10 cellular contexts compared by ENCODE assay signal in the genomic region with DNA sequence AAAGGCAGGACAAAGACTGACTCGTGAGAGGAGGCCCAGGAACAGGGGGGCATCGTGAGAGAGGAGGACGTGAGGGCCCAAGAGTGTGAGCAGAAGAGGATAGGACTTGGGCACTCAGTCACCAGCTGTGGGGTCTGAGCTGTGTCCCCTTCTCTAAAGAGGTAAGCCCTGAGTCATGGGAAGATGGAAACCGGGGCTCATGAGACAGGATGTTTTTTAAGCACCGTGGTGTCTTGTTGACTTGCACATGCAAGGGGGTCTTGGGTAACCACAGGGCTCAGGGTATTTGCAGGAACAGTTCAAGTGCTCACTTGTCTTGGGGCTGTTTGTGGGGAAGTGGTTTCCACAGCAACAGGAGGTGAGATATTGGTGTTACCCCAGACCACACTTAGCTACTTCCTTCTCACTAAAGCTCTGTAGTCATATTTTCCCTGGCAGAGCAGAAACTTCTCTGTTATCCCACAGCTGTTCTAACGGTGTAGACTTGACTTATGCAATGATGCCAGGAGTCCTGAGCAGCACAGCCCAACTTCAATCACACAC. TPM values are rescaled to one million over a fixed set of nuclear protein-coding genes. Genes with fewer than 3 reads are reported as not detected.
DNase-seq lines count a peak whose midpoint lies in the region; ATAC-seq and TF ChIP-seq lines count a peak whose summit lies in the region.
"Not testable (repeated sequence)": the region's sequence is repeated elsewhere in the genome, so short reads cannot be mapped to it uniquely, and the experiment has no call there.
"Had no signal": no experiment of that assay in that cellular context is flagged by ENCODE, and none has a peak within 500 bp of the region (broad histone marks: within the 10 kb centered on the region; RNA-seq: fewer than 3 reads in every experiment).

No MANE protein-coding gene starts in this region.

- ATAC-seq in GM19455 (IDR thresholded peaks at IDR 0.05; ENCODE audit: unreplicated experiment) (peak; percentile 56), HG03066 (IDR thresholded peaks at IDR 0.05; ENCODE audit: low read depth, unreplicated experiment) (peak; percentile 65), mucosa of descending colon (peak; percentile 84)
- ATAC-seq in activated CD4-positive, alpha-beta T cell treated with anti-CD3 and anti-CD28 coated beads for 36 hours: peak; percentile 85
- ATAC-seq in activated naive CD8-positive, alpha-beta T cell treated with anti-CD3 and anti-CD28 coated beads, Interleukin-2, amount 10 ng/mL, durations not matched to agents 7 days and 5 days (ENCODE audit: low read depth): peak; percentile 80
- ATAC-seq in stimulated activated effector memory CD8-positive, alpha-beta T cell treated with anti-CD3 and anti-CD28 coated beads, Interleukin-12 subunit alpha, Interleukin-12 subunit beta, amount 100 ng/mL, for 72 hours: peak; percentile 91

- CTCF ChIA-PET in activated CD4-positive, alpha-beta T cell treated with anti-CD3 and anti-CD28 coated beads for 36 hours (lab: Charles Lee): interaction anchor here (0.6 to 2.6 kb wide), 2 partner anchors 10 to 18 kb away, joined by 3 to 21 read pairs; no protein-coding TSS in a partner anchor

- TF ChIP-seq CTCF in mucosa of descending colon (IDR thresholded peaks at IDR 0.05): not testable (repeated sequence)

- intact Hi-C loops in activated CD4-positive, alpha-beta T cell treated with anti-CD3 and anti-CD28 coated beads for 36 hours (cut with DNase I, micrococcal nuclease): loop anchor here in 1 of 2 experiments (1.0 kb wide), 1 partner anchor 10 kb away; no protein-coding TSS in a partner anchor
- intact Hi-C loops in mucosa of descending colon (cut with DNase I, micrococcal nuclease): not testable (repeated sequence)

- peak overlapping the region; percentile 53 for H3K27ac Mint-ChIP-seq in activated CD4-positive, alpha-beta T cell treated with anti-CD3 and anti-CD28 coated beads for 36 hours
- peak overlapping the region; percentile 81 for H3K27ac Mint-ChIP-seq in activated naive CD8-positive, alpha-beta T cell treated with anti-CD3 and anti-CD28 coated beads, Interleukin-2, amount 10 ng/mL, durations not matched to agents 7 days and 5 days
- H3K27ac Mint-ChIP-seq in stimulated activated effector memory CD8-positive, alpha-beta T cell treated with anti-CD3 and anti-CD28 coated beads, Interleukin-12 subunit alpha, Interleukin-12 subunit beta, amount 100 ng/mL, for 72 hours: peak overlapping the region; percentile 99

- not testable (repeated sequence) for H3K36me3 ChIP-seq in mucosa of descending colon (ENCODE audit: low read depth)

- H3K4me3 ChIP-seq in GM08714 (ENCODE audit: low read length): peak overlapping the region; percentile 56; the same call in 1 of the 2 replicates
- not testable (repeated sequence) for H3K4me3 ChIP-seq in mucosa of descending colon

- H3K9me3 Mint-ChIP-seq in activated CD4-positive, alpha-beta T cell treated with anti-CD3 and anti-CD28 coated beads for 36 hours (ENCODE audit: low read depth); activated naive CD8-positive, alpha-beta T cell treated with anti-CD3 and anti-CD28 coated beads, Interleukin-2, amount 10 ng/mL, durations not matched to agents 7 days and 5 days; stimulated activated effector memory CD8-positive, alpha-beta T cell treated with anti-CD3 and anti-CD28 coated beads, Interleukin-12 subunit alpha, Interleukin-12 subunit beta, amount 100 ng/mL, for 72 hours: not testable (repeated sequence)

- H3K27me3 Mint-ChIP-seq in activated CD4-positive, alpha-beta T cell treated with anti-CD3 and anti-CD28 coated beads for 36 hours: peaks cover 13% of the 10 kb centered on the region
- H3K27me3 Mint-ChIP-seq in activated naive CD8-positive, alpha-beta T cell treated with anti-CD3 and anti-CD28 coated beads, Interleukin-2, amount 10 ng/mL, durations not matched to agents 7 days and 5 days: not testable (repeated sequence)

- H3K4me1 ChIP-seq in mucosa of descending colon (ENCODE audit: low read depth): not testable (repeated sequence)

- DNase-seq in NAMALWA (ENCODE audit: low spot score) (peak; percentile 78), mucosa of descending colon (peak in 1 of 3 donors; percentile 46)
- DNase-seq in activated CD4-positive, alpha-beta T cell treated with anti-CD3 and anti-CD28 coated beads for 36 hours: peak; percentile 64
- DNase-seq in activated naive CD8-positive, alpha-beta T cell treated with anti-CD3 and anti-CD28 coated beads, Interleukin-2, amount 10 ng/mL, durations not matched to agents 7 days and 5 days: peak; percentile 52
- DNase-seq in stimulated activated effector memory CD8-positive, alpha-beta T cell treated with anti-CD3 and anti-CD28 coated beads, Interleukin-12 subunit alpha, Interleukin-12 subunit beta, amount 100 ng/mL, for 72 hours (ENCODE audit: low spot score in 2 of 2): peak; percentile 60 to 91

- not testable (repeated sequence) for H3K36me3 Mint-ChIP-seq in activated CD4-positive, alpha-beta T cell treated with anti-CD3 and anti-CD28 coated beads for 36 hours (ENCODE audit: low read depth); activated naive CD8-positive, alpha-beta T cell treated with anti-CD3 and anti-CD28 coated beads, Interleukin-2, amount 10 ng/mL, durations not matched to agents 7 days and 5 days
- peaks cover 96% of the 10 kb centered on the region for H3K36me3 Mint-ChIP-seq in stimulated activated effector memory CD8-positive, alpha-beta T cell treated with anti-CD3 and anti-CD28 coated beads, Interleukin-12 subunit alpha, Interleukin-12 subunit beta, amount 100 ng/mL, for 72 hours

- peak overlapping the region; percentile 26 for H3K4me3 Mint-ChIP-seq in activated CD4-positive, alpha-beta T cell treated with anti-CD3 and anti-CD28 coated beads for 36 hours
- peak overlapping the region; percentile 64 for H3K4me3 Mint-ChIP-seq in activated naive CD8-positive, alpha-beta T cell treated with anti-CD3 and anti-CD28 coated beads, Interleukin-2, amount 10 ng/mL, durations not matched to agents 7 days and 5 days
- peak overlapping the region; percentile 70 for H3K4me3 Mint-ChIP-seq in stimulated activated effector memory CD8-positive, alpha-beta T cell treated with anti-CD3 and anti-CD28 coated beads, Interleukin-12 subunit alpha, Interleukin-12 subunit beta, amount 100 ng/mL, for 72 hours

- not testable (repeated sequence) for H3K9me3 ChIP-seq in mucosa of descending colon

- H3K4me1 Mint-ChIP-seq in activated CD4-positive, alpha-beta T cell treated with anti-CD3 and anti-CD28 coated beads for 36 hours: peaks cover 26% of the 10 kb centered on the region
- peaks cover 26% of the 10 kb centered on the region for H3K4me1 Mint-ChIP-seq in activated naive CD8-positive, alpha-beta T cell treated with anti-CD3 and anti-CD28 coated beads, Interleukin-2, amount 10 ng/mL, durations not matched to agents 7 days and 5 days
- H3K4me1 Mint-ChIP-seq in stimulated activated effector memory CD8-positive, alpha-beta T cell treated with anti-CD3 and anti-CD28 coated beads, Interleukin-12 subunit alpha, Interleukin-12 subunit beta, amount 100 ng/mL, for 72 hours: peaks cover 65% of the 10 kb centered on the region

- POLR2A ChIA-PET in activated CD4-positive, alpha-beta T cell treated with anti-CD3 and anti-CD28 coated beads for 36 hours (lab: Charles Lee): not testable (repeated sequence)
- POLR2A ChIA-PET in activated naive CD8-positive, alpha-beta T cell treated with anti-CD3 and anti-CD28 coated beads, Interleukin-2, amount 10 ng/mL, durations not matched to agents 7 days and 5 days (lab: Charles Lee): interaction anchor here (0.6 kb wide), 1 partner anchor 231 kb away, joined by 4 read pairs; no protein-coding TSS in a partner anchor

RNA-seq across cellular contexts. Expression of gene CCL3, which starts 7.4 kb away (rescaled TPM):
- total RNA-seq in activated CD4-positive, alpha-beta T cell treated with anti-CD3 and anti-CD28 coated beads for 36 hours: 100 to 1,000 TPM; 287 to 296 TPM
- total RNA-seq in activated naive CD8-positive, alpha-beta T cell treated with anti-CD3 and anti-CD28 coated beads, Interleukin-2, amount 10 ng/mL, durations not matched to agents 7 days and 5 days: 1 to 10 TPM; 2.9 to 4.7 TPM
- total RNA-seq in mucosa of descending colon: 1 to 10 TPM; 1.5 to 4.3 (median 4.1) TPM
- total RNA-seq: osteocyte, SJCRH30 had no signal

RNA-seq across cellular contexts. Expression of gene CCL18, which starts 18.5 kb away (rescaled TPM):
- not detected for total RNA-seq in activated CD4-positive, alpha-beta T cell treated with anti-CD3 and anti-CD28 coated beads for 36 hours
- total RNA-seq in activated naive CD8-positive, alpha-beta T cell treated with anti-CD3 and anti-CD28 coated beads, Interleukin-2, amount 10 ng/mL, durations not matched to agents 7 days and 5 days: not detected
- total RNA-seq in mucosa of descending colon: 1 to 10 TPM; 1.0 to 7.3 (median 2.3) TPM
- total RNA-seq: osteocyte, SJCRH30 had no signal

RNA-seq across cellular contexts. Expression of gene CCL4, which starts 21.1 kb away (rescaled TPM):
- total RNA-seq in activated CD4-positive, alpha-beta T cell treated with anti-CD3 and anti-CD28 coated beads for 36 hours: 100 to 1,000 TPM; 290 to 311 TPM
- total RNA-seq in activated naive CD8-positive, alpha-beta T cell treated with anti-CD3 and anti-CD28 coated beads, Interleukin-2, amount 10 ng/mL, durations not matched to agents 7 days and 5 days: 10 to 100 TPM; 12.2 to 14.8 TPM
- total RNA-seq in mucosa of descending colon: 1 to 10 TPM; 3.7 to 8.8 (median 4.1) TPM
- total RNA-seq: osteocyte, SJCRH30 had no signal

Comparison
In these comparisons a context has a peak if more than half of its experiments do, and no peak if none do; other contexts are left out.
1. RNA of gene CCL3, which starts 7.4 kb away (total RNA-seq): 287 to 296 TPM in activated CD4-positive, alpha-beta T cell treated with anti-CD3 and anti-CD28 coated beads for 36 hours; 2.9 to 4.7 TPM in activated naive CD8-positive, alpha-beta T cell treated with anti-CD3 and anti-CD28 coated beads, Interleukin-2, amount 10 ng/mL, durations not matched to agents 7 days and 5 days and 1.5 to 4.3 TPM in mucosa of descending colon; every median in the first group is over 10 times any median in the second.
2. RNA of gene CCL4, which starts 21.1 kb away (total RNA-seq): 290 to 311 TPM in activated CD4-positive, alpha-beta T cell treated with anti-CD3 and anti-CD28 coated beads for 36 hours; 12.2 to 14.8 TPM in activated naive CD8-positive, alpha-beta T cell treated with anti-CD3 and anti-CD28 coated beads, Interleukin-2, amount 10 ng/mL, durations not matched to agents 7 days and 5 days and 3.7 to 8.8 TPM in mucosa of descending colon; every median in the first group is over 10 times any median in the second.
3. Peak in every context shown above with its lines, with median percentiles within 50 percentile points of each other: ATAC-seq, H3K27ac Mint-ChIP-seq and H3K4me3 Mint-ChIP-seq.